ENCODE assay signal across 8 cellular contexts in the genomic region with DNA sequence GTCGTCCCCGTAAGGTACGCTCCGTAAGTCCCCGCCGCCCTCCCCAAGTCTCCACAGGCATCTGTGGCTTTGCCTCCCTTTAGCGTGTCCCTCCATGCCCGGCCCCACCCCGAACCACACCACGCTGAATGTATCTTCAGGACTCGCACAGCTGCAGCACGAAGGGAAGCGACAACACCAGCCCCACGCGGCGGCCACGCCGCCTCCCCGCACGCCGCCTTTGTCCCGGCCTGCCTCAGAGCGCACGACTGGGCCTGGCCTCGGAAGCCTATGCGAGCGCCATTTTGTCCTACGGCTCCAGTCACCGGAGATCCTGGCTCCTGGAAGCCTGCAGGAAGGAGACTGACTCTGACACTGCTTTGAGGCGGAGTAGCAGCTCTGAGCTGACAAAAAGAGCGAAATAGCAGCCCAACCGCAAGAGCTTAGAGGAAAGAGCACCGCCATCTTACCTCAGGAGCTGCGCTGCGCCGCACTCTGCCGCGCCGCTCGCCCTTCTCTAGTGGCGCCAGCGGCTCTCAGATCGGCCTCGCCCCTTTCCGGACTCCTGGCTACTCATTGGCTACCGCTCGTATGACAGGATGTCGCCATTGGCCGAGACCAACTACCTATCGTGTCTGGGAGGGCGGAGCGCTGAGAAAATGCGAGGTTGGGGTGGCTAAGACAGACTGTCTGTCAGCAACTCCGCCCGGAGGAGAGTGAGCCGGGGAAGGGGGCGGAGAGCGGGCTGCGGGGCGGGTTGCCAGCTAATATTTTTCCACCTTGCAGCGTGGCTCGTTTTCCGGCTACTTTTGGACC. TPM values are rescaled to one million over a fixed set of nuclear protein-coding genes. Genes with fewer than 3 reads are reported as not detected.
A peak's percentile ranks its signal among the peaks of the same experiment; 100 is the strongest.
DNase-seq lines count a peak whose midpoint lies in the region; ATAC-seq and TF ChIP-seq lines count a peak whose summit lies in the region.

A gene with protein sequence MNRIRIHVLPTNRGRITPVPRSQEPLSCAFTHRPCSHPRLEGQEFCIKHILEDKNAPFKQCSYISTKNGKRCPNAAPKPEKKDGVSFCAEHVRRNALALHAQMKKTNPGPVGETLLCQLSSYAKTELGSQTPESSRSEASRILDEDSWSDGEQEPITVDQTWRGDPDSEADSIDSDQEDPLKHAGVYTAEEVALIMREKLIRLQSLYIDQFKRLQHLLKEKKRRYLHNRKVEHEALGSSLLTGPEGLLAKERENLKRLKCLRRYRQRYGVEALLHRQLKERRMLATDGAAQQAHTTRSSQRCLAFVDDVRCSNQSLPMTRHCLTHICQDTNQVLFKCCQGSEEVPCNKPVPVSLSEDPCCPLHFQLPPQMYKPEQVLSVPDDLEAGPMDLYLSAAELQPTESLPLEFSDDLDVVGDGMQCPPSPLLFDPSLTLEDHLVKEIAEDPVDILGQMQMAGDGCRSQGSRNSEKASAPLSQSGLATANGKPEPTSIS (minus strand): TSS at position 501 of the 795 bp plus-strand sequence. CDS start 606 bp downstream, outside the sequence.

- H3K27ac Mint-ChIP-seq in nephron progenitor cell = peak within 1 kb of the TSS; percentile 99
- H3K27ac Mint-ChIP-seq in stimulated activated naive CD8-positive, alpha-beta T cell treated with anti-CD3 and anti-CD28 coated beads, Interleukin-15, amount 100 ng/mL, for 72 hours = peak within 1 kb of the TSS; percentile 95 to 97

- H4K20me1 ChIP-seq in MM.1S (ENCODE audit: insufficient read depth, low read length) = 0 out of 2 replicates have a peak, but pooled peaks cover 4% of the 10 kb centered on the region

- peaks cover 44% of the 10 kb centered on the region for H3K4me1 Mint-ChIP-seq in nephron progenitor cell
- H3K4me1 Mint-ChIP-seq in stimulated activated naive CD8-positive, alpha-beta T cell treated with anti-CD3 and anti-CD28 coated beads, Interleukin-15, amount 100 ng/mL, for 72 hours = peaks cover 42% of the 10 kb centered on the region

- H3F3A ChIP-seq in MM.1S (ENCODE audit: insufficient read depth, low read length) = no peaks in the 10 kb centered on the region

- H3K4me3 Mint-ChIP-seq in nephron progenitor cell = peak within 1 kb of the TSS; percentile 98
- H3K4me3 Mint-ChIP-seq in stimulated activated naive CD8-positive, alpha-beta T cell treated with anti-CD3 and anti-CD28 coated beads, Interleukin-15, amount 100 ng/mL, for 72 hours = peak within 1 kb of the TSS; percentile 90 to 91

- ATAC-seq in stimulated activated naive CD8-positive, alpha-beta T cell treated with anti-CD3 and anti-CD28 coated beads, Interleukin-15, amount 100 ng/mL, for 72 hours = peak; percentile 99

- peak within 1 kb of the TSS; percentile 77 for H3K9ac ChIP-seq in ES-I3 (ENCODE audit: low read depth, low read length)
- H3K9ac ChIP-seq in MM.1S (ENCODE audit: low read length) = peak within 1 kb of the TSS; percentile 92

- DNase-seq in HAP-1 (ENCODE audit: low spot score in 2 of 2) = peak; percentile 97 to 99
- DNase-seq in MM.1S = peak; percentile 99
- DNase-seq in SIG-M5 (lab: John Stamatoyannopoulos, UW) = peak; percentile 95
- peak; percentile 74 for DNase-seq in activated gamma-delta T cell (lab: John Stamatoyannopoulos, UW)
- DNase-seq in fibroblast of the aortic adventitia (ENCODE audit: low read depth) = peak; percentile 98
- DNase-seq in nephron progenitor cell = peak; percentile 95
- peak; percentile 97 to 99 for DNase-seq in stimulated activated naive CD8-positive, alpha-beta T cell treated with anti-CD3 and anti-CD28 coated beads, Interleukin-15, amount 100 ng/mL, for 72 hours

- H3K9me3 ChIP-seq in ES-I3 (ENCODE audit: control insufficient read depth, insufficient read depth, low read length) (no peaks in the 10 kb centered on the region), HAP-1 (no peaks in the 10 kb centered on the region), MM.1S (replicated peaks; ENCODE audit: insufficient read depth, low read length) (no peaks in the 10 kb centered on the region)

- in situ Hi-C loops in HAP-1 (cut with MboI; ENCODE audit: low sequenced_read_pairs) = no loop called here

- H3K79me2 ChIP-seq in MM.1S (ENCODE audit: low read length) = peaks cover 50% of the 10 kb centered on the region

- H3K27ac ChIP-seq in MM.1S (ENCODE audit: low read length) = peak within 1 kb of the TSS; percentile 70

- peak within 1 kb of the TSS; percentile 98 for H3K4me3 ChIP-seq in HAP-1
- H3K4me3 ChIP-seq in MM.1S (ENCODE audit: low read length) = peak within 1 kb of the TSS; percentile 87
- peak within 1 kb of the TSS; percentile 98 for H3K4me3 ChIP-seq in fibroblast of the aortic adventitia (ENCODE audit: low read depth, low read length)

- peaks cover 44% of the 10 kb centered on the region for H3K36me3 Mint-ChIP-seq in nephron progenitor cell (ENCODE audit: low read depth)

- no peaks in the 10 kb centered on the region for H3K9me3 Mint-ChIP-seq in nephron progenitor cell
- no peaks in the 10 kb centered on the region for H3K9me3 Mint-ChIP-seq in stimulated activated naive CD8-positive, alpha-beta T cell treated with anti-CD3 and anti-CD28 coated beads, Interleukin-15, amount 100 ng/mL, for 72 hours

- peak within 1 kb of the TSS; percentile 74 for H3K4me2 ChIP-seq in MM.1S (ENCODE audit: low read depth, low read length)

- H3K4me1 ChIP-seq in ES-I3 (ENCODE audit: insufficient read depth, low read length) = peaks cover 4% of the 10 kb centered on the region
- peaks cover 20% of the 10 kb centered on the region for H3K4me1 ChIP-seq in HAP-1
- peaks cover 21% of the 10 kb centered on the region for H3K4me1 ChIP-seq in MM.1S (ENCODE audit: low read length)

- H3K36me3 ChIP-seq in ES-I3 (ENCODE audit: insufficient read depth, low read length) = peaks cover 13% of the 10 kb centered on the region; the same call in 1 of the 2 replicates
- peaks cover 38% of the 10 kb centered on the region for H3K36me3 ChIP-seq in HAP-1 (replicated peaks)
- peaks cover 18% of the 10 kb centered on the region; the same call in 1 of the 2 replicates for H3K36me3 ChIP-seq in MM.1S (replicated peaks; ENCODE audit: insufficient read depth, low read length)

- peak within 1 kb of the TSS; percentile 78 for H2AFZ ChIP-seq in MM.1S (ENCODE audit: low read length)

- no peak for TF ChIP-seq CTCF in MM.1S (IDR thresholded peaks at IDR 0.05; ENCODE audit: low read length)
- TF ChIP-seq CTCF in fibroblast of the aortic adventitia (IDR thresholded peaks at IDR 0.05; ENCODE audit: insufficient read depth, low read length) = no peak
- TF ChIP-seq CTCF in nephron progenitor cell (IDR thresholded peaks at IDR 0.05) = no peak

- peaks cover 3% of the 10 kb centered on the region for H3K27me3 Mint-ChIP-seq in nephron progenitor cell (ENCODE audit: low read depth, poor library complexity)
- H3K27me3 Mint-ChIP-seq in stimulated activated naive CD8-positive, alpha-beta T cell treated with anti-CD3 and anti-CD28 coated beads, Interleukin-15, amount 100 ng/mL, for 72 hours = no peaks in the 10 kb centered on the region

- H3K27me3 ChIP-seq in HAP-1 (ENCODE audit: low read depth) (no peaks in the 10 kb centered on the region), MM.1S (replicated peaks; ENCODE audit: insufficient read depth, low read length) (no peaks in the 10 kb centered on the region)

- H3K9me2 ChIP-seq in MM.1S (replicated peaks; ENCODE audit: insufficient read depth, low read length) = no peaks in the 10 kb centered on the region

RNA-seq across cellular contexts. Expression of the gene that starts here (rescaled TPM):
- total RNA-seq in fibroblast of the aortic adventitia (ENCODE audit: low replicate concordance) = 21.2 and 39.8 TPM in 2 replicates

Comparison
In these comparisons a context has a peak if more than half of its experiments do, and no peak if none do; other contexts are left out.
1. Peak in every context shown above with its lines: DNase-seq, ATAC-seq, H3K4me3 ChIP-seq and H3K27ac ChIP-seq.